In the genomic region with DNA sequence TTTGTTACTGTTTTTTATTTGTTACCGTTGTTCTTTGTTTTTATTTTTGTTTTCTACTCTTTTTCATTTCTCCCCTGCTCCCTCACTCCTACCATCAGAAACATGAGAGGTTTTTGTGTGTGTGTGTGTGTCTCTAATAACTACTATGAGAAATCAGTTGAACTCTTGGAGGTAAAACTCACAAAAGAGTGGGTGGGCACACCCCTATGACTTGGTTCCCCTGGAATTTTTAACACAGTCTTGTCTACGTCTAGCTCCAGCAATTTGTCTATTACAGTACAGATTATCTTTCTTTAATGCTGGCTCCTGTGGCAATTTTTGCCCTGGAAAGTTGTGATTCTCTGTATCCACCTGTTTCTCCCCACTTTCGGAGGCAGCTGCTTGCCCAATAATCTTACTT, we compare ENCODE assay signal across 17 cellular contexts. TPM values are rescaled to one million over a fixed set of nuclear protein-coding genes. Genes with fewer than 3 reads are reported as not detected.
DNase-seq lines count a peak whose midpoint lies in the region; ATAC-seq, FAIRE-seq and TF ChIP-seq lines count a peak whose summit lies in the region.
"Had no signal": no experiment of that assay in that cellular context is flagged by ENCODE, and none has a peak within 500 bp of the region (broad histone marks: within the 10 kb centered on the region; RNA-seq: fewer than 3 reads in every experiment).

No MANE protein-coding gene starts in this region.

- CTCF ChIA-PET in mammary epithelial cell (lab: Charles Lee; ENCODE audit: low non-redundant PET): no interaction called here

- in situ Hi-C loops in mammary epithelial cell (cut with MboI; ENCODE audit: low sequenced_read_pairs in 2 of 2): no loop called here

- H3K9ac ChIP-seq in mammary epithelial cell (ENCODE audit: insufficient read depth, low read length): no peak overlapping the region

- DNase-seq in mammary epithelial cell (peak; percentile 73), breast epithelium (ENCODE audit: low spot score in 2 of 2) (no peak), bronchial epithelial cell (ENCODE audit: low read depth) (peak; percentile 51), kidney tubule cell (ENCODE audit: low spot score) (peak; percentile 30), GOT3 (lab: John Stamatoyannopoulos, UW) (no peak), A172 (ENCODE audit: low spot score) (no peak)
- no peak for DNase-seq in effector CD8-positive, alpha-beta T cell (lab: John Stamatoyannopoulos, UW)
- DNase-seq: C1 segment of cervical spinal cord, DMS153, MG63, NCI-H1092, NCI-H146, NCI-H2081, NCI-H774, SJCRH30 had no signal

- H3K27me3 ChIP-seq in mammary epithelial cell (ENCODE audit: insufficient read depth, low read length): no peaks in the 10 kb centered on the region
- H3K27me3 ChIP-seq in breast epithelium: no peaks in the 10 kb centered on the region
- no peaks in the 10 kb centered on the region for H3K27me3 ChIP-seq in bronchial epithelial cell (ENCODE audit: control insufficient read depth, insufficient read depth, low read length)
- H3K27me3 ChIP-seq: MG63, SJCRH30 had no signal

- H3K36me3 ChIP-seq in mammary epithelial cell (ENCODE audit: insufficient read depth, low read length) (no peaks in the 10 kb centered on the region), breast epithelium (no peaks in the 10 kb centered on the region), bronchial epithelial cell (ENCODE audit: control insufficient read depth, insufficient read depth, low read length) (no peaks in the 10 kb centered on the region)
- H3K36me3 ChIP-seq: MG63, SJCRH30 had no signal

- H2AFZ ChIP-seq in mammary epithelial cell (ENCODE audit: low read depth, low read length): no peak overlapping the region

- BruUV-seq in mammary epithelial cell (replicated peaks; lab: Mats Ljungman, UMichigan): no TSS peak

- H3K4me3 ChIP-seq in mammary epithelial cell (replicated peaks in 1 of 3; ENCODE audit: insufficient read depth in 1 of 3, low read depth in 2 of 3, low read length in 3 of 3): no peak overlapping the region
- H3K4me3 ChIP-seq in breast epithelium: no peak overlapping the region
- no peak overlapping the region for H3K4me3 ChIP-seq in bronchial epithelial cell (ENCODE audit: low read depth, low read length)
- H3K4me3 ChIP-seq: MG63, SJCRH30 had no signal

- intact Hi-C loops in mammary epithelial cell (cut with micrococcal nuclease) (no loop called here), breast epithelium (cut with DNase I; ENCODE audit: low total_unique reads) (loop anchor here (10.0 kb wide), 1 partner anchor 1363 kb away; no protein-coding TSS in a partner anchor)

- H4K20me1 ChIP-seq in mammary epithelial cell (ENCODE audit: insufficient read depth, low read length): no peaks in the 10 kb centered on the region

- no peaks in the 10 kb centered on the region for H3K79me2 ChIP-seq in mammary epithelial cell (ENCODE audit: insufficient read depth, low read length)

- FAIRE-seq in bronchial epithelial cell (lab: Jason Lieb, UNC): no peak

- ATAC-seq in GM21723 (IDR thresholded peaks at IDR 0.05; ENCODE audit: unreplicated experiment): no peak

- dilution Hi-C loops in mammary epithelial cell (cut with HindIII; ENCODE audit: low sequenced_read_pairs): loop anchor here (10.0 kb wide), 1 partner anchor 173 kb away; no protein-coding TSS in a partner anchor

- peak overlapping the region; percentile 79 for H3K27ac ChIP-seq in mammary epithelial cell (ENCODE audit: insufficient read depth, low read depth, low read length)
- H3K27ac ChIP-seq in breast epithelium: no peak overlapping the region
- H3K27ac ChIP-seq: SJCRH30 had no signal

- H3K4me1 ChIP-seq in mammary epithelial cell (ENCODE audit: insufficient read depth, low read length) (peaks cover 29% of the 10 kb centered on the region), breast epithelium (no peaks in the 10 kb centered on the region)
- H3K4me1 ChIP-seq: SJCRH30 had no signal

- TF ChIP-seq POLR2A in breast epithelium (IDR thresholded peaks at IDR 0.05): no peak

- H3K4me2 ChIP-seq in mammary epithelial cell (ENCODE audit: insufficient read depth, low read depth, low read length): peak overlapping the region; percentile 15

- 36% methylated on average over 3 of the region's 3 CpGs for WGBS in mammary epithelial cell (ENCODE audit: low coverage, missing lambda C conversion rate)

- TF ChIP-seq CTCF in mammary epithelial cell (conservative IDR thresholded peaks at IDR 0.05 in 1 of 2, IDR thresholded peaks at IDR 0.05 in 1 of 2; ENCODE audit: extremely low read depth in 1 of 2, insufficient read depth in 1 of 2, low read depth in 1 of 2, low read length in 2 of 2): no peak
- TF ChIP-seq CTCF in breast epithelium (IDR thresholded peaks at IDR 0.05): no peak
- TF ChIP-seq CTCF in bronchial epithelial cell (IDR thresholded peaks at IDR 0.05; ENCODE audit: insufficient read depth, low read length, severe bottlenecking): no peak

- H3K9me3 ChIP-seq in mammary epithelial cell (replicated peaks; ENCODE audit: insufficient read depth, low read length): no peaks in the 10 kb centered on the region
- no peaks in the 10 kb centered on the region for H3K9me3 ChIP-seq in breast epithelium
- H3K9me3 ChIP-seq: MG63, SJCRH30 had no signal

RNA-seq across cellular contexts. Expression of gene AOAH, which starts 56.2 kb away (rescaled TPM):
- under 1 TPM in 1 of 2 donors, not detected in 1; 0.33 TPM for total RNA-seq in mammary epithelial cell
- 0.05 TPM for polyA plus RNA-seq in mammary epithelial cell
- not detected for polyA minus RNA-seq in mammary epithelial cell
- total RNA-seq in breast epithelium: 10 to 100 TPM in 2 of 3 donors, 1 to 10 TPM in 1; 4.6 to 13.3 (median 10.8) TPM
- total RNA-seq in bronchial epithelial cell: not detected in 2 replicates
- total RNA-seq in A172 (2014; rRNA removed; shearing (Covaris generic)): 0.53 and 0.64 TPM in 2 replicates
- total RNA-seq: A673 had no signal

Comparison
In these comparisons a context has a peak if more than half of its experiments do, and no peak if none do; other contexts are left out.
1. DNase-seq: peak in mammary epithelial cell (single experiment), bronchial epithelial cell (single experiment) and kidney tubule cell (single experiment); none in breast epithelium (0 of 2), GOT3 (single experiment), effector CD8-positive, alpha-beta T cell (single experiment) and A172 (single experiment).